Comparison of ENCODE assay signal across 8 cellular contexts in the genomic region with DNA sequence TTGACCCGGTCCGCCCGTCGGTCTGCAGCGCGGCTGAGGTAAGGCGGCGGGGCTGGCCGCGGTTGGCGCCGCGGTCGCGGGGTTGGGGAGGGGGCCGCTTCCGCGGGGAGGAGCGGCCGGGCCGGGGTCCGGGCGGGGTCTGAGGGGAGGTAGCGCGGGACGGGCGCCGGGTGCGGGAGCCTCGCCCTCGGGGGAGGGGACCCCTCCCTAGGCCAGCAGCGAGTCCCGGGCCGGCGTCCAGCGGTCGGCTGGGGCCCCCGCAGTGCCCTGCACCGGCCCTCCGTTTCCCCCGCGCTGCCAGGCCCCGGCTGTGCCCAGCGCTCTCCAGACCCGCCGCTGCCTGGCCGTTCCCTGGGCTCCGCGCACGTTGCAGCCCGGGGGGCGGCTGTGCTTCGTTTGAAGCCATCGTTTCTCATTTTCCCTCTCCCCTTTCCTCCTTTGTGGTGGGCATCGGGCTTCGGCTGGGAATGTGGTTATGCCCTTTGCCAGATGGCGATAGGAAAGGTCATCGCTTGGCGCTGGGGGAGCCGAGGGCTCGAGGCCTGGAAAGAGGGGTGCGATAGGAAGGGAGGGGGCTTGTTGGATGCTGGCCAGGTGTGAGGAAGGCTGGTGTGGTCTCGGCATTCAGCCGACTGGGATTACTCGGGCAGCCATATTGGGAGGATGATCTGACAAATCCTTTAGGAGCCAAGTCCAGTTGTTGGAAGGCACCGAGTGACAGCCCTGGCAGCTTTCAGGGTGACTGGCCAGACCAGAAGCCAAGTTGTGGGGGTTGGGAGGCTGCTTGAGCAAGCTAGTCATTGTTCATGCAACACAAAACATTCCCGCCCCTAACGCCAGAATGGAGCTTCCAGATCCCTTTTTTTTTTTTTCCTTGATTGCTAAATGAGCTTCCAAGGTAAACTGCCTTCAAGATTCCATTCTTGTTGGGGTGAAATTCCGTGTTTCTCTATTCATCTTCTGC. TPM values are rescaled to one million over a fixed set of nuclear protein-coding genes. Genes with fewer than 3 reads are reported as not detected.
DNase-seq lines count a peak whose midpoint lies in the region; ATAC-seq and TF ChIP-seq lines count a peak whose summit lies in the region.

No MANE protein-coding gene starts in this region.

- H3K9me3 Mint-ChIP-seq in activated CD8-positive, alpha-beta memory T cell treated with anti-CD3 and anti-CD28 coated beads, Interleukin-2, amount 10 ng/mL, durations not matched to agents 7 days and 5 days (ENCODE audit: low read depth) = no peaks in the 10 kb centered on the region

- no peak for TF ChIP-seq POLR2A in erythroblast (IDR thresholded peaks at IDR 0.05; ENCODE audit: low read length)

- ATAC-seq in HG02588 (IDR thresholded peaks at IDR 0.05; ENCODE audit: unreplicated experiment) = peak; percentile 12
- ATAC-seq in activated CD8-positive, alpha-beta memory T cell treated with anti-CD3 and anti-CD28 coated beads, Interleukin-2, amount 10 ng/mL, durations not matched to agents 7 days and 5 days = peak; percentile 3

- DNase-seq in GM04503 (ENCODE audit: low read depth) = peak; percentile 88
- peak; percentile 73 for DNase-seq in NCI-H2171 treated with DMSO at 0.1 percent for 48 hours (lab: John Stamatoyannopoulos, UW)
- peak; percentile 59 for DNase-seq in activated CD8-positive, alpha-beta memory T cell treated with anti-CD3 and anti-CD28 coated beads, Interleukin-2, amount 10 ng/mL, durations not matched to agents 7 days and 5 days
- DNase-seq in erythroblast (lab: John Stamatoyannopoulos, UW) = peak; percentile 43 to 50
- DNase-seq in mesenteric fat pad (ENCODE audit: low spot score) = peak; percentile 95
- DNase-seq in stromal cell of bone marrow (ENCODE audit: low read depth) = peak; percentile 95
- no peak for DNase-seq in KG1 (lab: John Stamatoyannopoulos, UW)

- H3K4me1 Mint-ChIP-seq in activated CD8-positive, alpha-beta memory T cell treated with anti-CD3 and anti-CD28 coated beads, Interleukin-2, amount 10 ng/mL, durations not matched to agents 7 days and 5 days = peaks cover 40% of the 10 kb centered on the region

- peaks cover 8% of the 10 kb centered on the region for H3K27me3 Mint-ChIP-seq in activated CD8-positive, alpha-beta memory T cell treated with anti-CD3 and anti-CD28 coated beads, Interleukin-2, amount 10 ng/mL, durations not matched to agents 7 days and 5 days

- no peaks in the 10 kb centered on the region for H3K36me3 Mint-ChIP-seq in activated CD8-positive, alpha-beta memory T cell treated with anti-CD3 and anti-CD28 coated beads, Interleukin-2, amount 10 ng/mL, durations not matched to agents 7 days and 5 days

- CTCF ChIA-PET in activated CD8-positive, alpha-beta memory T cell treated with anti-CD3 and anti-CD28 coated beads, Interleukin-2, amount 10 ng/mL, durations not matched to agents 7 days and 5 days (lab: Charles Lee) = interaction anchor here (0.6 to 3.5 kb wide), 52 partner anchors 7 to 631 kb away, joined by 3 to 50 read pairs (median 5); a partner anchor contains a TSS

- peak overlapping the region; percentile 77 for H3K4me3 Mint-ChIP-seq in activated CD8-positive, alpha-beta memory T cell treated with anti-CD3 and anti-CD28 coated beads, Interleukin-2, amount 10 ng/mL, durations not matched to agents 7 days and 5 days

- peak overlapping the region; percentile 24 for H3K27ac Mint-ChIP-seq in activated CD8-positive, alpha-beta memory T cell treated with anti-CD3 and anti-CD28 coated beads, Interleukin-2, amount 10 ng/mL, durations not matched to agents 7 days and 5 days

RNA-seq across cellular contexts. Expression of a gene that starts 0.8 kb away (rescaled TPM):
- 10 to 100 TPM; 14.2 to 21.3 TPM for total RNA-seq in activated CD8-positive, alpha-beta memory T cell treated with anti-CD3 and anti-CD28 coated beads, Interleukin-2, amount 10 ng/mL, durations not matched to agents 7 days and 5 days
- 59.3 TPM for total RNA-seq in mesenteric fat pad
